ENCODE assay signal across 1 cellular context in the genomic region with DNA sequence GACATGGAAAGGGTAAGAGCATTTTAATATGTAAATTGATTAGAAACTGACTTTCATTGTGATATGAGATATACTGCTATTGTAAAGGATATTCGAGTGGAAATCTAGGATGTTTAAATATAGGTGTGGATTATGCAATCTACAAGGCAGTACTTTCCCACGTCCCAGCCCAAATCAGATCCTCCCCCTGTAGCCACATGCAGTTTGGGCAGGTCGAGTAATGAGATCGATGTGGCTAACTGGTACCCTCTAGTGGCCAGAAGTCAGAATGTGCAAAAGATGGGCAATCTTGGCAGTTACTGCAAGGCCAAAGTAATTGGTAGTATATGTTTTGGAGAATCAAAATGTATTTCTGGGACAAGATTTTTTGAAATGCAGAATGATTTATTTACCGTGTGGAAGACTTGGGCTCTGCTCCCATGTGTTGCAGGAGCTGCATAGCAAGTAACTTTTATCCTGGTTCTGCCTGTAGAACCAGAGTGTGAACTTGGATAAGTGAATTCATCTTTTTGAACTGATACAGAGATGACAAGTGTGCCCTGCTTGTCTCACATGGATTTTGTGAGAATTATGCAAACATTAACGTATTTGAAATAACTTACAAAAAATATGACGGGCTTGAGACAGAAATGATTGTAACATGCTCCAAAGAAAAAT.
TF ChIP-seq lines count a peak whose summit lies in the region.

No MANE protein-coding gene starts in this region.

TF ChIP-seq in K562, 482 proteins besides CTCF, POLR2A, EP300 and RAD21 (continued from another document and continues in another):
- TF ChIP-seq, protein P1, sequence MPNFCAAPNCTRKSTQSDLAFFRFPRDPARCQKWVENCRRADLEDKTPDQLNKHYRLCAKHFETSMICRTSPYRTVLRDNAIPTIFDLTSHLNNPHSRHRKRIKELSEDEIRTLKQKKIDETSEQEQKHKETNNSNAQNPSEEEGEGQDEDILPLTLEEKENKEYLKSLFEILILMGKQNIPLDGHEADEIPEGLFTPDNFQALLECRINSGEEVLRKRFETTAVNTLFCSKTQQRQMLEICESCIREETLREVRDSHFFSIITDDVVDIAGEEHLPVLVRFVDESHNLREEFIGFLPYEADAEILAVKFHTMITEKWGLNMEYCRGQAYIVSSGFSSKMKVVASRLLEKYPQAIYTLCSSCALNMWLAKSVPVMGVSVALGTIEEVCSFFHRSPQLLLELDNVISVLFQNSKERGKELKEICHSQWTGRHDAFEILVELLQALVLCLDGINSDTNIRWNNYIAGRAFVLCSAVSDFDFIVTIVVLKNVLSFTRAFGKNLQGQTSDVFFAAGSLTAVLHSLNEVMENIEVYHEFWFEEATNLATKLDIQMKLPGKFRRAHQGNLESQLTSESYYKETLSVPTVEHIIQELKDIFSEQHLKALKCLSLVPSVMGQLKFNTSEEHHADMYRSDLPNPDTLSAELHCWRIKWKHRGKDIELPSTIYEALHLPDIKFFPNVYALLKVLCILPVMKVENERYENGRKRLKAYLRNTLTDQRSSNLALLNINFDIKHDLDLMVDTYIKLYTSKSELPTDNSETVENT (CRISPR knock-in tag; IDR thresholded peaks at IDR 0.05) = no peak
- TF ChIP-seq SMC3 (conservative IDR thresholded peaks at IDR 0.05; ENCODE audit: insufficient read depth, low read depth, low read length) (peak; percentile 86), TARDBP (IDR thresholded peaks at IDR 0.05) (no peak), KLF16 (IDR thresholded peaks at IDR 0.05) (0 out of 2 replicates have a peak, but pooled peaks have one; percentile 13), ZNF263 (CRISPR knock-in tag; IDR thresholded peaks at IDR 0.05; ENCODE audit: borderline replicate concordance) (no peak), ADNP (tag; IDR thresholded peaks at IDR 0.05) (no peak), TGIF2 (CRISPR knock-in tag; IDR thresholded peaks at IDR 0.05) (no peak), RNF2 (IDR thresholded peaks at IDR 0.05) (no peak), ATF7 (IDR thresholded peaks at IDR 0.05) (peak; percentile 49; the same call in 1 of the 2 replicates), MIER1 (IDR thresholded peaks at IDR 0.05; ENCODE audit: low read depth) (no peak), SIX5 (IDR thresholded peaks at IDR 0.05; ENCODE audit: borderline replicate concordance in 1 of 2, insufficient read depth in 1 of 2, low read depth in 1 of 2, low read length in 2 of 2) (no peak), HCFC1 (IDR thresholded peaks at IDR 0.05; ENCODE audit: low read depth, low read length) (no peak), NFIX (CRISPR knock-in tag; IDR thresholded peaks at IDR 0.05; ENCODE audit: low read depth) (no peak), SRSF9 (IDR thresholded peaks at IDR 0.05; ENCODE audit: borderline replicate concordance, low read depth, low read length) (no peak), EHMT2 (IDR thresholded peaks at IDR 0.05) (no peak), NR4A1 (CRISPR knock-in tag; IDR thresholded peaks at IDR 0.05) (no peak), NR4A1 (tag; IDR thresholded peaks at IDR 0.05) (no peak), SMARCA5 (IDR thresholded peaks at IDR 0.05) (no peak), RBM17 (IDR thresholded peaks at IDR 0.05; ENCODE audit: borderline replicate concordance, low read depth, low read length) (no peak), RCOR1 (IDR thresholded peaks at IDR 0.05; ENCODE audit: borderline replicate concordance in 1 of 2, low read depth in 2 of 2, low read length in 2 of 2) (peak in 1 of 2 experiments; percentile 58; a peak in 1 of 4 replicates), ZNF282 (CRISPR knock-in tag; IDR thresholded peaks at IDR 0.05) (no peak), ZNF431 (CRISPR knock-in tag; IDR thresholded peaks at IDR 0.05) (no peak), RBM14 (IDR thresholded peaks at IDR 0.05; ENCODE audit: borderline replicate concordance, insufficient read depth, low read depth, low read length) (no peak), CEBPG (CRISPR knock-in tag; IDR thresholded peaks at IDR 0.05) (no peak), CEBPG (tag; conservative IDR thresholded peaks at IDR 0.05 in 1 of 2, IDR thresholded peaks at IDR 0.05 in 1 of 2) (peak; percentile 87), ZNF212 (CRISPR knock-in tag; IDR thresholded peaks at IDR 0.05) (no peak), KLF1 (tag; IDR thresholded peaks at IDR 0.05) (no peak), RHOXF2B (CRISPR knock-in tag; conservative IDR thresholded peaks at IDR 0.05) (no peak), POLR3G (IDR thresholded peaks at IDR 0.05; ENCODE audit: extremely low read depth, insufficient read length, insufficient replicate concordance) (no peak), NFATC3 (IDR thresholded peaks at IDR 0.05) (no peak), KDM1A (IDR thresholded peaks at IDR 0.05) (no peak), CBX1 (IDR thresholded peaks at IDR 0.05; ENCODE audit: low read depth) (no peak), CHD1 (IDR thresholded peaks at IDR 0.05; ENCODE audit: low read length) (no peak), CCNT2 (IDR thresholded peaks at IDR 0.05; ENCODE audit: borderline replicate concordance, extremely low read depth, insufficient read length, low read depth, low read length) (no peak), ZNF197 (CRISPR knock-in tag; IDR thresholded peaks at IDR 0.05; ENCODE audit: low read depth) (no peak), SLC30A9 (CRISPR knock-in tag; IDR thresholded peaks at IDR 0.05) (no peak), KLF13 (tag; IDR thresholded peaks at IDR 0.05; ENCODE audit: borderline replicate concordance, low read depth) (no peak; the same call in 1 of the 2 replicates), STAT5A (IDR thresholded peaks at IDR 0.05; ENCODE audit: borderline replicate concordance, low read length) (no peak), FOXA1 (IDR thresholded peaks at IDR 0.05; ENCODE audit: borderline replicate concordance) (no peak), GATAD2B (IDR thresholded peaks at IDR 0.05; ENCODE audit: borderline replicate concordance) (no peak), PHB (CRISPR knock-in tag; IDR thresholded peaks at IDR 0.05) (no peak), PHF21A (IDR thresholded peaks at IDR 0.05; ENCODE audit: borderline replicate concordance, low read depth) (no peak), SOX6 (IDR thresholded peaks at IDR 0.05) (no peak), FOS (IDR thresholded peaks at IDR 0.05; ENCODE audit: extremely low read depth, insufficient read length) (no peak), BHLHE40 (IDR thresholded peaks at IDR 0.05; ENCODE audit: low read length) (no peak), DACH1 (IDR thresholded peaks at IDR 0.05; ENCODE audit: partially characterized antibody) (no peak), HMG20B (CRISPR knock-in tag; IDR thresholded peaks at IDR 0.05) (no peak)
- TF ChIP-seq, protein P2, sequence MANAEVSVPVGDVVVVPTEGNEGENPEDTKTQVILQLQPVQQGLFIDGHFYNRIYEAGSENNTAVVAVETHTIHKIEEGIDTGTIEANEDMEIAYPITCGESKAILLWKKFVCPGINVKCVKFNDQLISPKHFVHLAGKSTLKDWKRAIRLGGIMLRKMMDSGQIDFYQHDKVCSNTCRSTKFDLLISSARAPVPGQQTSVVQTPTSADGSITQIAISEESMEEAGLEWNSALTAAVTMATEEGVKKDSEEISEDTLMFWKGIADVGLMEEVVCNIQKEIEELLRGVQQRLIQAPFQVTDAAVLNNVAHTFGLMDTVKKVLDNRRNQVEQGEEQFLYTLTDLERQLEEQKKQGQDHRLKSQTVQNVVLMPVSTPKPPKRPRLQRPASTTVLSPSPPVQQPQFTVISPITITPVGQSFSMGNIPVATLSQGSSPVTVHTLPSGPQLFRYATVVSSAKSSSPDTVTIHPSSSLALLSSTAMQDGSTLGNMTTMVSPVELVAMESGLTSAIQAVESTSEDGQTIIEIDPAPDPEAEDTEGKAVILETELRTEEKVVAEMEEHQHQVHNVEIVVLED (CRISPR knock-in tag; IDR thresholded peaks at IDR 0.05) = no peak
- TF ChIP-seq, protein P3, sequence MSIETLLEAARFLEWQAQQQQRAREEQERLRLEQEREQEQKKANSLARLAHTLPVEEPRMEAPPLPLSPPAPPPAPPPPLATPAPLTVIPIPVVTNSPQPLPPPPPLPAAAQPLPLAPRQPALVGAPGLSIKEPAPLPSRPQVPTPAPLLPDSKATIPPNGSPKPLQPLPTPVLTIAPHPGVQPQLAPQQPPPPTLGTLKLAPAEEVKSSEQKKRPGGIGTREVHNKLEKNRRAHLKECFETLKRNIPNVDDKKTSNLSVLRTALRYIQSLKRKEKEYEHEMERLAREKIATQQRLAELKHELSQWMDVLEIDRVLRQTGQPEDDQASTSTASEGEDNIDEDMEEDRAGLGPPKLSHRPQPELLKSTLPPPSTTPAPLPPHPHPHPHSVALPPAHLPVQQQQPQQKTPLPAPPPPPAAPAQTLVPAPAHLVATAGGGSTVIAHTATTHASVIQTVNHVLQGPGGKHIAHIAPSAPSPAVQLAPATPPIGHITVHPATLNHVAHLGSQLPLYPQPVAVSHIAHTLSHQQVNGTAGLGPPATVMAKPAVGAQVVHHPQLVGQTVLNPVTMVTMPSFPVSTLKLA (conservative IDR thresholded peaks at IDR 0.05) = 0 out of 4 replicates have a peak, but pooled peaks of 1 of the 2 experiments have one; percentile 26
- TF ChIP-seq, protein P4, sequence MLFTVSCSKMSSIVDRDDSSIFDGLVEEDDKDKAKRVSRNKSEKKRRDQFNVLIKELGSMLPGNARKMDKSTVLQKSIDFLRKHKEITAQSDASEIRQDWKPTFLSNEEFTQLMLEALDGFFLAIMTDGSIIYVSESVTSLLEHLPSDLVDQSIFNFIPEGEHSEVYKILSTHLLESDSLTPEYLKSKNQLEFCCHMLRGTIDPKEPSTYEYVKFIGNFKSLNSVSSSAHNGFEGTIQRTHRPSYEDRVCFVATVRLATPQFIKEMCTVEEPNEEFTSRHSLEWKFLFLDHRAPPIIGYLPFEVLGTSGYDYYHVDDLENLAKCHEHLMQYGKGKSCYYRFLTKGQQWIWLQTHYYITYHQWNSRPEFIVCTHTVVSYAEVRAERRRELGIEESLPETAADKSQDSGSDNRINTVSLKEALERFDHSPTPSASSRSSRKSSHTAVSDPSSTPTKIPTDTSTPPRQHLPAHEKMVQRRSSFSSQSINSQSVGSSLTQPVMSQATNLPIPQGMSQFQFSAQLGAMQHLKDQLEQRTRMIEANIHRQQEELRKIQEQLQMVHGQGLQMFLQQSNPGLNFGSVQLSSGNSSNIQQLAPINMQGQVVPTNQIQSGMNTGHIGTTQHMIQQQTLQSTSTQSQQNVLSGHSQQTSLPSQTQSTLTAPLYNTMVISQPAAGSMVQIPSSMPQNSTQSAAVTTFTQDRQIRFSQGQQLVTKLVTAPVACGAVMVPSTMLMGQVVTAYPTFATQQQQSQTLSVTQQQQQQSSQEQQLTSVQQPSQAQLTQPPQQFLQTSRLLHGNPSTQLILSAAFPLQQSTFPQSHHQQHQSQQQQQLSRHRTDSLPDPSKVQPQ (CRISPR knock-in tag; IDR thresholded peaks at IDR 0.05; ENCODE audit: borderline replicate concordance) = no peak
- TF ChIP-seq, protein P5, sequence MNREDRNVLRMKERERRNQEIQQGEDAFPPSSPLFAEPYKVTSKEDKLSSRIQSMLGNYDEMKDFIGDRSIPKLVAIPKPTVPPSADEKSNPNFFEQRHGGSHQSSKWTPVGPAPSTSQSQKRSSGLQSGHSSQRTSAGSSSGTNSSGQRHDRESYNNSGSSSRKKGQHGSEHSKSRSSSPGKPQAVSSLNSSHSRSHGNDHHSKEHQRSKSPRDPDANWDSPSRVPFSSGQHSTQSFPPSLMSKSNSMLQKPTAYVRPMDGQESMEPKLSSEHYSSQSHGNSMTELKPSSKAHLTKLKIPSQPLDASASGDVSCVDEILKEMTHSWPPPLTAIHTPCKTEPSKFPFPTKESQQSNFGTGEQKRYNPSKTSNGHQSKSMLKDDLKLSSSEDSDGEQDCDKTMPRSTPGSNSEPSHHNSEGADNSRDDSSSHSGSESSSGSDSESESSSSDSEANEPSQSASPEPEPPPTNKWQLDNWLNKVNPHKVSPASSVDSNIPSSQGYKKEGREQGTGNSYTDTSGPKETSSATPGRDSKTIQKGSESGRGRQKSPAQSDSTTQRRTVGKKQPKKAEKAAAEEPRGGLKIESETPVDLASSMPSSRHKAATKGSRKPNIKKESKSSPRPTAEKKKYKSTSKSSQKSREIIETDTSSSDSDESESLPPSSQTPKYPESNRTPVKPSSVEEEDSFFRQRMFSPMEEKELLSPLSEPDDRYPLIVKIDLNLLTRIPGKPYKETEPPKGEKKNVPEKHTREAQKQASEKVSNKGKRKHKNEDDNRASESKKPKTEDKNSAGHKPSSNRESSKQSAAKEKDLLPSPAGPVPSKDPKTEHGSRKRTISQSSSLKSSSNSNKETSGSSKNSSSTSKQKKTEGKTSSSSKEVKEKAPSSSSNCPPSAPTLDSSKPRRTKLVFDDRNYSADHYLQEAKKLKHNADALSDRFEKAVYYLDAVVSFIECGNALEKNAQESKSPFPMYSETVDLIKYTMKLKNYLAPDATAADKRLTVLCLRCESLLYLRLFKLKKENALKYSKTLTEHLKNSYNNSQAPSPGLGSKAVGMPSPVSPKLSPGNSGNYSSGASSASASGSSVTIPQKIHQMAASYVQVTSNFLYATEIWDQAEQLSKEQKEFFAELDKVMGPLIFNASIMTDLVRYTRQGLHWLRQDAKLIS (CRISPR knock-in tag; IDR thresholded peaks at IDR 0.05) = no peak
- TF ChIP-seq, protein P6, sequence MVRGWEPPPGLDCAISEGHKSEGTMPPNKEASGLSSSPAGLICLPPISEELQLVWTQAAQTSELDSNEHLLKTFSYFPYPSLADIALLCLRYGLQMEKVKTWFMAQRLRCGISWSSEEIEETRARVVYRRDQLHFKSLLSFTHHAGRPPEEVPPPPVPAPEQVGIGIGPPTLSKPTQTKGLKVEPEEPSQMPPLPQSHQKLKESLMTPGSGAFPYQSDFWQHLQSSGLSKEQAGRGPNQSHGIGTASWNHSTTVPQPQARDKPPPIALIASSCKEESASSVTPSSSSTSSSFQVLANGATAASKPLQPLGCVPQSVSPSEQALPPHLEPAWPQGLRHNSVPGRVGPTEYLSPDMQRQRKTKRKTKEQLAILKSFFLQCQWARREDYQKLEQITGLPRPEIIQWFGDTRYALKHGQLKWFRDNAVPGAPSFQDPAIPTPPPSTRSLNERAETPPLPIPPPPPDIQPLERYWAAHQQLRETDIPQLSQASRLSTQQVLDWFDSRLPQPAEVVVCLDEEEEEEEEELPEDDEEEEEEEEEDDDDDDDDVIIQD (CRISPR knock-in tag; IDR thresholded peaks at IDR 0.05) = no peak
- TF ChIP-seq, protein P7, sequence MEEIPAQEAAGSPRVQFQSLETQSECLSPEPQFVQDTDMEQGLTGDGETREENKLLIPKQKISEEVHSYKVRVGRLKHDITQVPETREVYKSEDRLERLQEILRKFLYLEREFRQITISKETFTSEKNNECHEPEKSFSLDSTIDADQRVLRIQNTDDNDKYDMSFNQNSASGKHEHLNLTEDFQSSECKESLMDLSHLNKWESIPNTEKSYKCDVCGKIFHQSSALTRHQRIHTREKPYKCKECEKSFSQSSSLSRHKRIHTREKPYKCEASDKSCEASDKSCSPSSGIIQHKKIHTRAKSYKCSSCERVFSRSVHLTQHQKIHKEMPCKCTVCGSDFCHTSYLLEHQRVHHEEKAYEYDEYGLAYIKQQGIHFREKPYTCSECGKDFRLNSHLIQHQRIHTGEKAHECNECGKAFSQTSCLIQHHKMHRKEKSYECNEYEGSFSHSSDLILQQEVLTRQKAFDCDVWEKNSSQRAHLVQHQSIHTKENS (CRISPR knock-in tag; IDR thresholded peaks at IDR 0.05) = no peak
